ENCODE assay signal across 1 cellular context in the genomic region with DNA sequence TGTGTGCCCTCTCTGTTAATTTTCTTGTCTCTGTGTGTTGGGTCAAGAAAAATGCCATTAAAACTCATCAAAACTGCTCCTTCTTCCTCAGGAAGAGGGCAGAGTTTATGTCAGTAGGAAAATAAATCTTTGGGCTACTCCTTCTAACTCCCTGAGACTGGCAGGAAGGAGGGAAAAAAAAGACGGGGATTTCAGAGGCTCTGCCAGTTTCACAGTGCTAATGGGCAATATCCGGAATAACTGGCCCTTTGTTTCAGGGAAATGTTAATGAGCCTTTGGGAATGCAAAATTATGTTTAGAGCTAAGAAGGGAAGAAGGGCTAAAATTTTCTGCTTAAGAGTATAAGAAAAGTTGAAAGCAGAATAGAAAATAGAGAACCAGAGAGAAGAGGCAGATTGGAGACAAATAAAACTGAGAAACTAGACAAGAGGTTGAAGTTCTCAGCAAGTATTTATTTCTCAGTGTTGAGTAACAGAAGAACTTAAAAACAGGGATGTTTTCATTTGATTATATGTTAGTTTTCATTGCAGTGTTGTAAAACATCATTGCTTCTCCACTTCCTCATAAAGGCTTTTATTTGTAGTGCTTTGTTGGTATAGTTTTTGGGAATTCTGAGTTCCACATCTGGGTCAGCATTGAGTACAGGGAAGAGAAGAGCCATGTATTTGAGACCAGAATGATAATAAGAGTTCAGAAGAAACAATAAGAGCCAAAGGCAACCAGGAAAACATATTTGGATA.
TF ChIP-seq lines count a peak whose summit lies in the region.

No MANE protein-coding gene starts in this region.

TF ChIP-seq in endothelial cell of umbilical vein, 7 proteins besides CTCF, POLR2A, EP300 and RAD21:
- TF ChIP-seq EZH2 (IDR thresholded peaks at IDR 0.05; ENCODE audit: borderline replicate concordance, low read depth, low read length, severe bottlenecking): no peak
- TF ChIP-seq MYC (IDR thresholded peaks at IDR 0.05; ENCODE audit: low read depth, low read length): no peak
- TF ChIP-seq JUN (IDR thresholded peaks at IDR 0.05; ENCODE audit: borderline replicate concordance, insufficient read depth, insufficient read length, low read depth): no peak
- no peak for TF ChIP-seq GATA2 (IDR thresholded peaks at IDR 0.05; ENCODE audit: insufficient read depth, insufficient read length, low read depth, low read length)
- TF ChIP-seq, protein P1, sequence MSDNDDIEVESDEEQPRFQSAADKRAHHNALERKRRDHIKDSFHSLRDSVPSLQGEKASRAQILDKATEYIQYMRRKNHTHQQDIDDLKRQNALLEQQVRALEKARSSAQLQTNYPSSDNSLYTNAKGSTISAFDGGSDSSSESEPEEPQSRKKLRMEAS (IDR thresholded peaks at IDR 0.05; ENCODE audit: insufficient read depth, insufficient read length): no peak
- TF ChIP-seq POLR2AphosphoS5 (IDR thresholded peaks at IDR 0.05; ENCODE audit: insufficient read depth, low read depth, low read length): no peak
- no peak for TF ChIP-seq FOS (IDR thresholded peaks at IDR 0.05; ENCODE audit: borderline replicate concordance, insufficient read depth, low read length)
